In genomic region chr21:33947451-33948095, GRCh38 we compare ENCODE assay signal across 1 cellular context.
TF ChIP-seq lines count a peak whose summit lies in the region.

No MANE protein-coding gene starts in this region.

TF ChIP-seq in K562, 482 proteins besides CTCF, POLR2A, EP300 and RAD21 (continued from another document and continues in another):
- TF ChIP-seq ZBTB11 (CRISPR knock-in tag; IDR thresholded peaks at IDR 0.05) (peak in 1 of 3 experiments; percentile 60; a peak in 2 of 6 replicates), ZNF586 (CRISPR knock-in tag; conservative IDR thresholded peaks at IDR 0.05) (no peak), FOXP4 (CRISPR knock-in tag; IDR thresholded peaks at IDR 0.05; ENCODE audit: borderline replicate concordance) (no peak), YBX1 (IDR thresholded peaks at IDR 0.05) (no peak), REST (CRISPR knock-in tag; IDR thresholded peaks at IDR 0.05; ENCODE audit: low read depth) (no peak), ZBTB40 (IDR thresholded peaks at IDR 0.05) (no peak), ZBTB40 (CRISPR knock-in tag; IDR thresholded peaks at IDR 0.05) (no peak), POLR2B (IDR thresholded peaks at IDR 0.05; ENCODE audit: low read depth, partially characterized antibody) (peak; percentile 25), MITF (IDR thresholded peaks at IDR 0.05) (peak; percentile 88), E2F8 (IDR thresholded peaks at IDR 0.05; ENCODE audit: low read depth, partially characterized antibody) (no peak), RB1 (IDR thresholded peaks at IDR 0.05; ENCODE audit: low read depth) (no peak), SRSF1 (IDR thresholded peaks at IDR 0.05; ENCODE audit: low read depth, low read length) (no peak), TSHZ1 (CRISPR knock-in tag; IDR thresholded peaks at IDR 0.05) (no peak), LCOR (CRISPR knock-in tag; IDR thresholded peaks at IDR 0.05) (0 out of 2 replicates have a peak, but pooled peaks have one; percentile 18), RAD51 (IDR thresholded peaks at IDR 0.05; ENCODE audit: borderline replicate concordance, low read depth) (peak; percentile 69), STAT5B (CRISPR knock-in tag; IDR thresholded peaks at IDR 0.05) (no peak), CBX8 (IDR thresholded peaks at IDR 0.05; ENCODE audit: borderline replicate concordance, extremely low read depth, low read depth, low read length, poor library complexity, severe bottlenecking) (no peak), CEBPG (CRISPR knock-in tag; IDR thresholded peaks at IDR 0.05) (no peak), CEBPG (tag; conservative IDR thresholded peaks at IDR 0.05 in 1 of 2, IDR thresholded peaks at IDR 0.05 in 1 of 2) (no peak), GATAD2A (IDR thresholded peaks at IDR 0.05) (no peak), HCFC1 (IDR thresholded peaks at IDR 0.05; ENCODE audit: low read depth, low read length) (no peak), MTF1 (CRISPR knock-in tag; IDR thresholded peaks at IDR 0.05; ENCODE audit: borderline replicate concordance) (no peak), KAT2B (IDR thresholded peaks at IDR 0.05; ENCODE audit: low read depth, low read length) (no peak), HDGF (IDR thresholded peaks at IDR 0.05) (no peak), NFATC3 (IDR thresholded peaks at IDR 0.05) (no peak), SMC3 (conservative IDR thresholded peaks at IDR 0.05; ENCODE audit: insufficient read depth, low read depth, low read length) (no peak), MIER1 (IDR thresholded peaks at IDR 0.05; ENCODE audit: low read depth) (no peak), TRIM24 (IDR thresholded peaks at IDR 0.05) (peak in 1 of 2 experiments; percentile 38; a peak in 2 of 4 replicates), ZNF384 (IDR thresholded peaks at IDR 0.05; ENCODE audit: low read depth, low read length) (peak; percentile 84)
